8 cellular contexts compared by ENCODE assay signal in the genomic region with DNA sequence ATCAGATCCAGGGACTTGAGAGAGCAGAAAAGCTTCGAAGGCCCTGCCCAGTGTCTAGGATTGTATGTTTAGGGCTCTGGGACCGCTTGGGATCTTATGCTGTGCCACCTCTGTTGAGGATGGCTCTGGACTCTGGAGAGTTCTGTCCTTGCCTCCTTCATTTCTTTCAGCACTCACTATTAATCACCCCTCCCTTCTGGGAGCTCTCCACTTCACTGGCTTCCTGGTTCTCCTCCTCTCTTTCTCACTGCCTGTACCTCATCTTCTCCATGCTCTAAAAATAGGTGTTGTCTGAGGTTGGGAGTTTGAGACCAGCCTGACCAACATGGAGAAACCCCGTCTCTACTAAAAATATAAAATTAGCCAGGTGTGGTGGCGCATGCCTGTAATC. TPM values are rescaled to one million over a fixed set of nuclear protein-coding genes. Genes with fewer than 3 reads are reported as not detected.
A peak's percentile ranks its signal among the peaks of the same experiment; 100 is the strongest.
DNase-seq lines count a peak whose midpoint lies in the region; ATAC-seq, FAIRE-seq and TF ChIP-seq lines count a peak whose summit lies in the region.

No MANE protein-coding gene starts in this region.

- H3K79me2 ChIP-seq in GM12878 (ENCODE audit: control insufficient read depth, insufficient read depth, low read length) = peaks cover 27% of the 10 kb centered on the region
- no peaks in the 10 kb centered on the region for H3K79me2 ChIP-seq in mesendoderm (ENCODE audit: control insufficient read depth, insufficient read depth, low read length)

- CTCF ChIA-PET in activated naive CD4-positive, alpha-beta T cell treated with anti-CD3 and anti-CD28 coated beads, Interleukin-2, amount 10 ng/mL, durations not matched to agents 7 days and 5 days (lab: Charles Lee) = interaction anchor here (1.0 to 2.4 kb wide), 3 partner anchors 11 to 20 kb away, joined by 3 to 7 read pairs (median 6); a partner anchor contains a TSS
- CTCF ChIA-PET in GM12878 (lab: Yijun Ruan, JAX) = interaction anchor here (1.9 to 12.6 kb wide), 3 partner anchors 11 to 20 kb away, joined by 4 to 179 read pairs (median 9); a partner anchor contains a TSS

- SMC1A ChIA-PET in GM12878 (lab: Charles Lee; ENCODE audit: uncharacterized antibody, unreplicated experiment) = interaction anchor here (0.6 to 12.8 kb wide), 6 partner anchors 9 to 326 kb away, joined by 3 to 189 read pairs (median 3); a partner anchor contains a TSS

- no peak overlapping the region for H4K5ac ChIP-seq in mesendoderm (ENCODE audit: low read length)

- H3K56ac ChIP-seq in mesendoderm (ENCODE audit: low read length) = peak overlapping the region; percentile 30

- H3K4me3 ChIP-seq in GM12878 (no peak overlapping the region), mesendoderm (ENCODE audit: low read length) (no peak overlapping the region), thoracic aorta (no peak overlapping the region)

- no peak overlapping the region for H3K18ac ChIP-seq in mesendoderm (ENCODE audit: low read length)

- no TSS peak for BruUV-seq in GM12878 (replicated peaks; lab: Mats Ljungman, UMichigan)

- no peak for TF ChIP-seq RAD21 in GM12878 (IDR thresholded peaks at IDR 0.05; ENCODE audit: insufficient read depth, low read depth, low read length)

- ATAC-seq in GM12878 (peak; percentile 30; the same call in 2 of the 3 replicates), thoracic aorta (ENCODE audit: insufficient number of reproducible peaks, low FRiP score, low read depth) (no peak)

- POLR2A ChIA-PET in GM12878 (lab: Charles Lee) = interaction anchor here (0.5 to 12.8 kb wide), 3 partner anchors 8 to 1440 kb away, joined by 3 to 170 read pairs (median 4); a partner anchor contains a TSS

- no peak for TF ChIP-seq CTCF in GM12878 (IDR thresholded peaks at IDR 0.05 in 2 of 3, conservative IDR thresholded peaks at IDR 0.05 in 1 of 3; ENCODE audit: control insufficient read depth in 2 of 3, extremely low read depth in 1 of 3, insufficient read depth in 1 of 3, low read depth in 3 of 3, low read length in 3 of 3)
- TF ChIP-seq CTCF in thoracic aorta (IDR thresholded peaks at IDR 0.05) = no peak

- H3K27ac ChIP-seq in GM12878 (ENCODE audit: control insufficient read depth, insufficient read depth) (peak overlapping the region; percentile 64), mesendoderm (ENCODE audit: low read depth, low read length) (no peak overlapping the region), thoracic aorta (peak overlapping the region; percentile 35 to 61)

- peak overlapping the region; percentile 84 for H3K27ac Mint-ChIP-seq in activated naive CD4-positive, alpha-beta T cell treated with anti-CD3 and anti-CD28 coated beads, Interleukin-2, amount 10 ng/mL, durations not matched to agents 7 days and 5 days

- H3K4me1 ChIP-seq in GM12878 (ENCODE audit: control insufficient read depth, insufficient read depth, low read length) (peaks cover 38% of the 10 kb centered on the region), mesendoderm (ENCODE audit: control insufficient read depth, low read depth, low read length) (peaks cover 23% of the 10 kb centered on the region), thoracic aorta (ENCODE audit: control insufficient read depth in 1 of 2, low read depth in 2 of 2) (peaks cover 33 to 51% of the 10 kb centered on the region in 2 donors)

- H2BK120ac ChIP-seq in mesendoderm (ENCODE audit: low read depth, low read length) = no peak overlapping the region

- H3K4me3 Mint-ChIP-seq in activated naive CD4-positive, alpha-beta T cell treated with anti-CD3 and anti-CD28 coated beads, Interleukin-2, amount 10 ng/mL, durations not matched to agents 7 days and 5 days = peak overlapping the region; percentile 54

- no peaks in the 10 kb centered on the region for H3K36me3 Mint-ChIP-seq in activated naive CD4-positive, alpha-beta T cell treated with anti-CD3 and anti-CD28 coated beads, Interleukin-2, amount 10 ng/mL, durations not matched to agents 7 days and 5 days

- no peak overlapping the region for H4K8ac ChIP-seq in mesendoderm (ENCODE audit: low read depth, low read length)

- no peak overlapping the region for H3K23ac ChIP-seq in mesendoderm (ENCODE audit: low read length)

- TF ChIP-seq POLR2A in GM12878 (IDR thresholded peaks at IDR 0.05; ENCODE audit: low read depth, low read length) = no peak

- H3K4me2 ChIP-seq in GM12878 (ENCODE audit: control insufficient read depth, insufficient read depth) (peak overlapping the region; percentile 67), mesendoderm (ENCODE audit: low read length) (no peak overlapping the region)

- no peak overlapping the region for H2BK15ac ChIP-seq in mesendoderm (replicated peaks; ENCODE audit: low read depth)

- H2BK5ac ChIP-seq in mesendoderm (ENCODE audit: low read length) = no peak overlapping the region

- no peak overlapping the region for H3K9ac ChIP-seq in GM12878 (ENCODE audit: control insufficient read depth, insufficient read depth, low read length)
- no peak overlapping the region for H3K9ac ChIP-seq in mesendoderm (ENCODE audit: low read length)

- no peaks in the 10 kb centered on the region for H3K9me3 Mint-ChIP-seq in activated naive CD4-positive, alpha-beta T cell treated with anti-CD3 and anti-CD28 coated beads, Interleukin-2, amount 10 ng/mL, durations not matched to agents 7 days and 5 days

- no peak overlapping the region for H2AK5ac ChIP-seq in mesendoderm (ENCODE audit: low read length)

- intact Hi-C loops in GM12878 (cut with micrococcal nuclease; ENCODE audit: unreplicated experiment) = loop anchor here (2.0 kb wide), 1 partner anchor 17 kb away; a partner anchor contains a TSS

- H3K4ac ChIP-seq in mesendoderm (ENCODE audit: low read depth, low read length) = no peak overlapping the region

- in situ Hi-C loops in GM12878 (cut with MboI) = no loop called here

- TF ChIP-seq EP300 in GM12878 (IDR thresholded peaks at IDR 0.05; ENCODE audit: borderline replicate concordance in 1 of 2, control insufficient read depth in 1 of 2, low read depth in 2 of 2, low read length in 2 of 2) = no peak

- DNase-seq in activated naive CD4-positive, alpha-beta T cell treated with anti-CD3 and anti-CD28 coated beads, Interleukin-2, amount 10 ng/mL, durations not matched to agents 7 days and 5 days = no peak
- DNase-seq in activated naive CD4-positive, alpha-beta T cell treated with anti-CD3 and anti-CD28 coated beads, Interleukin-2, amount 50 U/mL, for 16 hours = no peak
- DNase-seq in GM12878 (ENCODE audit: low read depth, low spot score) (no peak), mesendoderm (no peak), thoracic aorta (ENCODE audit: low spot score) (no peak), NCI-H2196 (lab: John Stamatoyannopoulos, UW; ENCODE audit: unreplicated experiment) (no peak), NCI-H1417 (lab: John Stamatoyannopoulos, UW) (no peak), NCI-H748 treated with DMSO at 0.1 percent for 48 hours (lab: John Stamatoyannopoulos, UW) (no peak)

- RAD21 ChIA-PET in GM12878 (lab: Charles Lee; ENCODE audit: unreplicated experiment) = interaction anchor here (12.8 kb wide), 1 partner anchor 15 kb away, joined by 169 read pairs; a partner anchor contains a TSS

- H3K27me3 Mint-ChIP-seq in activated naive CD4-positive, alpha-beta T cell treated with anti-CD3 and anti-CD28 coated beads, Interleukin-2, amount 10 ng/mL, durations not matched to agents 7 days and 5 days = no peaks in the 10 kb centered on the region

- H3K9me3 ChIP-seq in GM12878 (replicated peaks; ENCODE audit: control insufficient read depth, insufficient read depth, low read length) (no peaks in the 10 kb centered on the region), thoracic aorta (no peaks in the 10 kb centered on the region)

- H3K36me3 ChIP-seq in GM12878 (ENCODE audit: control insufficient read depth in 2 of 2, insufficient read depth in 2 of 2, low read length in 1 of 2) (no peaks in the 10 kb centered on the region; a peak in 1 of 4 replicates), mesendoderm (ENCODE audit: control insufficient read depth, insufficient read depth, low read length) (no peaks in the 10 kb centered on the region), thoracic aorta (no peaks in the 10 kb centered on the region)

- H2AFZ ChIP-seq in GM12878 (ENCODE audit: control insufficient read depth, low read depth, low read length) = peak overlapping the region; percentile 37; the same call in 1 of the 2 replicates

- H3K27me3 ChIP-seq in GM12878 (replicated peaks in 1 of 2; ENCODE audit: control insufficient read depth in 2 of 2, insufficient read depth in 2 of 2, low read length in 1 of 2) = no peaks in the 10 kb centered on the region
- H3K27me3 ChIP-seq in mesendoderm (ENCODE audit: insufficient read depth, low read length, poor library complexity) = no peaks in the 10 kb centered on the region
- H3K27me3 ChIP-seq in thoracic aorta (replicated peaks; ENCODE audit: insufficient read depth) = no peaks in the 10 kb centered on the region

- H4K20me1 ChIP-seq in GM12878 (ENCODE audit: control insufficient read depth, insufficient read depth) = no peaks in the 10 kb centered on the region

- peaks cover 59% of the 10 kb centered on the region for H3K4me1 Mint-ChIP-seq in activated naive CD4-positive, alpha-beta T cell treated with anti-CD3 and anti-CD28 coated beads, Interleukin-2, amount 10 ng/mL, durations not matched to agents 7 days and 5 days

- H3K79me1 ChIP-seq in mesendoderm (ENCODE audit: low read length) = no peaks in the 10 kb centered on the region

- WGBS in GM12878 (ENCODE audit: insufficient coverage, insufficient replicate concordance, low lambda C conversion rate, missing lambda C conversion rate) = 83% methylated on average over 4 of the region's 4 CpGs
- no CpG with 5 or more reads among the region's 4 CpGs for WGBS in mesendoderm (ENCODE audit: extremely low coverage, insufficient coverage, low lambda C conversion rate)

- FAIRE-seq in GM12878 (lab: Jason Lieb, UNC) = no peak

RNA-seq across cellular contexts. Expression of a gene that starts 17.3 kb away (rescaled TPM):
- 88.7 and 98.8 TPM in 2 replicates for total RNA-seq in GM12878 (2013; cell fraction: nucleolus; rRNA removed)
- total RNA-seq in GM12878 (2014; rRNA removed) (8.5 and 13.5 TPM in 2 replicates), GM12878 (2014; rRNA removed; fragmentation: Illumina TruSeq; extraction: Trizol) (6.7 and 7.2 TPM in 2 replicates), GM12878 (2021) (15.7 and 19.0 TPM in 2 replicates), thoracic aorta (10 to 100 TPM; 35.8 to 37.0 TPM)
- polyA plus RNA-seq in GM12878 (2011; ENCODE audit: low read depth) = 3.5 TPM
- polyA plus RNA-seq in GM12878 (2011; rRNA removed) (3.6 and 6.5 TPM in 2 replicates), GM12878 (2014; fragmentation: Illumina TruSeq; extraction: Trizol) (6.8 and 7.5 TPM in 2 replicates), GM12878 (2014; fragmentation: Nextera tagmentation; extraction: Ambion mirVana) (under 1 TPM; 0.44 to 0.50 TPM), GM12878 (2014; rRNA removed) (10.4 and 12.2 TPM in 2 replicates), GM12878 (2016; fragmentation: Nextera tagmentation; extraction: Ambion mirVana) (1 to 10 TPM; 6.5 to 7.8 TPM)
- 5.1 and 6.2 TPM in 2 replicates for polyA plus RNA-seq in GM12878 (2011; cell fraction: cytosol; rRNA removed)
- 38.1 and 56.5 TPM in 2 replicates for polyA plus RNA-seq in GM12878 (2011; cell fraction: nucleus; rRNA removed)
- polyA plus RNA-seq in GM12878 (2012) = 6.4 and 8.7 TPM in 2 replicates
- 20.2 and 27.6 TPM in 2 replicates for polyA minus RNA-seq in GM12878 (2011; rRNA and poly(A)+ RNA removed)
- polyA minus RNA-seq in GM12878 (2011; cell fraction: cytosol; rRNA and poly(A)+ RNA removed) = 4.4 and 4.9 TPM in 2 replicates
- 29.6 and 53.2 TPM in 2 replicates for polyA minus RNA-seq in GM12878 (2011; cell fraction: nucleus; rRNA and poly(A)+ RNA removed)
- polyA plus RNA-seq in mesendoderm (2013, experiment 1 of 2) = 3.0 TPM
- 2.9 TPM for polyA plus RNA-seq in mesendoderm (2013, experiment 2 of 2)

RNA-seq across cellular contexts. Expression of a gene that starts 36.4 kb away (rescaled TPM):
- total RNA-seq in GM12878 (2013; cell fraction: nucleolus; rRNA removed) = 18.7 and 20.7 TPM in 2 replicates
- total RNA-seq in GM12878 (2014; rRNA removed) (7.5 and 8.5 TPM in 2 replicates), GM12878 (2014; rRNA removed; fragmentation: Illumina TruSeq; extraction: Trizol) (4.4 and 4.7 TPM in 2 replicates), GM12878 (2021) (10.3 and 12.2 TPM in 2 replicates), thoracic aorta (10 to 100 TPM in 1 of 2 donors, 1 to 10 TPM in 1; 1.1 to 11.3 TPM)
- 9.5 TPM for polyA plus RNA-seq in GM12878 (2011; ENCODE audit: low read depth)
- polyA plus RNA-seq in GM12878 (2011; rRNA removed) (3.7 and 6.8 TPM in 2 replicates), GM12878 (2014; fragmentation: Illumina TruSeq; extraction: Trizol) (0.86 and 5.3 TPM in 2 replicates), GM12878 (2014; fragmentation: Nextera tagmentation; extraction: Ambion mirVana) (1 to 10 TPM in 1 of 2 experiments, under 1 TPM in 1; 0.79 to 2.2 TPM), GM12878 (2014; rRNA removed) (8.9 and 9.9 TPM in 2 replicates), GM12878 (2016; fragmentation: Nextera tagmentation; extraction: Ambion mirVana) (10 to 100 TPM in 1 of 2 experiments, 1 to 10 TPM in 1; 6.3 to 10.4 TPM)
- 8.1 and 12.4 TPM in 2 replicates for polyA plus RNA-seq in GM12878 (2011; cell fraction: cytosol; rRNA removed)
- 17.3 and 21.3 TPM in 2 replicates for polyA plus RNA-seq in GM12878 (2011; cell fraction: nucleus; rRNA removed)
- polyA plus RNA-seq in GM12878 (2012) = 4.0 and 6.1 TPM in 2 replicates
- polyA minus RNA-seq in GM12878 (2011; rRNA and poly(A)+ RNA removed) = 3.2 and 4.0 TPM in 2 replicates
- polyA minus RNA-seq in GM12878 (2011; cell fraction: cytosol; rRNA and poly(A)+ RNA removed) = 1.5 and 2.5 TPM in 2 replicates
- 1.6 and 3.9 TPM in 2 replicates for polyA minus RNA-seq in GM12878 (2011; cell fraction: nucleus; rRNA and poly(A)+ RNA removed)
- 5.6 TPM for polyA plus RNA-seq in mesendoderm (2013, experiment 1 of 2)
- 6.4 TPM for polyA plus RNA-seq in mesendoderm (2013, experiment 2 of 2)

RNA-seq across cellular contexts. Expression of a gene that starts 47.1 kb away (rescaled TPM):
- total RNA-seq in GM12878 (2013; cell fraction: nucleolus; rRNA removed) = 5.0 and 9.9 TPM in 2 replicates
- total RNA-seq in GM12878 (2014; rRNA removed) (2.6 and 3.1 TPM in 2 replicates), GM12878 (2014; rRNA removed; fragmentation: Illumina TruSeq; extraction: Trizol) (0.67 and 0.78 TPM in 2 replicates), GM12878 (2021) (3.1 and 6.6 TPM in 2 replicates), thoracic aorta (1 to 10 TPM; 1.9 to 4.0 TPM)
- 3.3 TPM for polyA plus RNA-seq in GM12878 (2011; ENCODE audit: low read depth)
- polyA plus RNA-seq in GM12878 (2011; rRNA removed) (2.7 and 3.2 TPM in 2 replicates), GM12878 (2014; fragmentation: Illumina TruSeq; extraction: Trizol) (0.43 and 2.4 TPM in 2 replicates), GM12878 (2014; fragmentation: Nextera tagmentation; extraction: Ambion mirVana) (under 1 TPM; 0.22 to 0.93 TPM), GM12878 (2014; rRNA removed) (3.8 and 6.9 TPM in 2 replicates), GM12878 (2016; fragmentation: Nextera tagmentation; extraction: Ambion mirVana) (1 to 10 TPM; 4.4 to 6.3 TPM)
- 2.9 and 6.4 TPM in 2 replicates for polyA plus RNA-seq in GM12878 (2011; cell fraction: cytosol; rRNA removed)
- 27.2 and 31.9 TPM in 2 replicates for polyA plus RNA-seq in GM12878 (2011; cell fraction: nucleus; rRNA removed)
- 2.4 and 3.6 TPM in 2 replicates for polyA plus RNA-seq in GM12878 (2012)
- polyA minus RNA-seq in GM12878 (2011; rRNA and poly(A)+ RNA removed) = 0.22 and 0.72 TPM in 2 replicates
- not detected in 2 replicates for polyA minus RNA-seq in GM12878 (2011; cell fraction: cytosol; rRNA and poly(A)+ RNA removed)
- polyA minus RNA-seq in GM12878 (2011; cell fraction: nucleus; rRNA and poly(A)+ RNA removed) = 1.9 and 3.4 TPM in 2 replicates
- polyA plus RNA-seq in mesendoderm (2013, experiment 1 of 2) = 4.7 TPM
- 3.4 TPM for polyA plus RNA-seq in mesendoderm (2013, experiment 2 of 2)
